In the genomic region with DNA sequence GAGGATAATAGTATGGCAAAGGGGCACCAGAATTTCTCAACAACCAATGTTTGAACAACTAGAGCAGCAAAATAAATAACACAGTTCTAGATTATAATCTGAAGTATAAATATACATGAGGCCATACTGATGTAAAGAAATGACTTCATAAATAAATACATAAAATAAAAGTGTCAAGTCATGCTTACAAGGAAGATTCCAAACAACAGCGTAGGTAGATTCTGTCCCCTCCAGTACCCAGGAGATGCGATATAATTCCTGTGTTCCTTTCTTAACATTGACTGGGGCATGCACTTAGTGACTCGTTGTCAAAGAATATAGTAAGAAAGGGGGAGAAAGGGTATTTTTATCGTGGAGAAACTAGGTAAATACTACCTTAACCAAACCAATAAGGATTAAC, we compare ENCODE assay signal across 22 cellular contexts.
DNase-seq lines count a peak whose midpoint lies in the region; ATAC-seq, FAIRE-seq and TF ChIP-seq lines count a peak whose summit lies in the region.
"Had no signal": no experiment of that assay in that cellular context is flagged by ENCODE, and none has a peak within 500 bp of the region (broad histone marks: within the 10 kb centered on the region; RNA-seq: fewer than 3 reads in every experiment).

No MANE protein-coding gene starts in this region.

- 25% methylated on average over 4 of the region's 4 CpGs for WGBS in HepG2 (ENCODE audit: low lambda C conversion rate)
- WGBS in right lobe of liver (ENCODE audit: insufficient coverage, low coverage, low lambda C conversion rate, missing lambda C conversion rate): 56% methylated on average over 4 of the region's 4 CpGs
- 30 to 40% methylated on average over 4 of the region's 4 CpGs for WGBS in body of pancreas, 2 donors
- 83 to 85% methylated on average over 4 of the region's 4 CpGs for WGBS in lower leg skin, 2 donors

- H3K27me3 ChIP-seq in HepG2 (ENCODE audit: control insufficient read depth in 1 of 2, insufficient read depth in 2 of 2, low read length in 2 of 2): no peaks in the 10 kb centered on the region
- no peaks in the 10 kb centered on the region for H3K27me3 ChIP-seq in right lobe of liver
- no peaks in the 10 kb centered on the region for H3K27me3 ChIP-seq in body of pancreas
- H3K27me3 ChIP-seq: BLaER1 had no signal

- H3K9me3 ChIP-seq in HepG2 (ENCODE audit: low read length) (0 out of 2 replicates have a peak, but pooled peaks cover 4% of the 10 kb centered on the region), right lobe of liver (no peaks in the 10 kb centered on the region), body of pancreas (no peaks in the 10 kb centered on the region)
- H3K9me3 ChIP-seq: BLaER1 had no signal

- H3K4me3 ChIP-seq in HepG2 (replicated peaks in 1 of 3; ENCODE audit: insufficient read depth in 1 of 3, low read depth in 2 of 3, low read length in 3 of 3) (no peak overlapping the region), right lobe of liver (no peak overlapping the region), body of pancreas (no peak overlapping the region), lower leg skin (ENCODE audit: low read depth, poor library complexity, severe bottlenecking) (no peak overlapping the region)
- H3K4me3 ChIP-seq: BLaER1, GM12878, GM23248 had no signal

- H3K4me1 ChIP-seq in HepG2 (ENCODE audit: insufficient read depth, low read length) (no peaks in the 10 kb centered on the region), right lobe of liver (no peaks in the 10 kb centered on the region), body of pancreas (peaks cover 12% of the 10 kb centered on the region)
- H3K4me1 ChIP-seq: BLaER1 had no signal

- no peak overlapping the region for H3K9ac ChIP-seq in HepG2 (ENCODE audit: insufficient read depth, low read depth, low read length)
- H3K9ac ChIP-seq: BLaER1, GM23248 had no signal

- no peak overlapping the region for H3K27ac ChIP-seq in HepG2 (ENCODE audit: extremely low read length, insufficient read depth, low read length)
- H3K27ac ChIP-seq in right lobe of liver: no peak overlapping the region
- H3K27ac ChIP-seq in body of pancreas: no peak overlapping the region
- H3K27ac ChIP-seq: BLaER1, GM23248 had no signal

- TF ChIP-seq POLR2A in HepG2 (IDR thresholded peaks at IDR 0.05; ENCODE audit: insufficient read depth in 1 of 2, low read depth in 2 of 2, low read length in 2 of 2) (no peak), right lobe of liver (IDR thresholded peaks at IDR 0.05) (no peak), body of pancreas (IDR thresholded peaks at IDR 0.05) (no peak), lower leg skin (IDR thresholded peaks at IDR 0.05) (no peak)

- H3K4me1 Mint-ChIP-seq in activated CD4-positive, alpha-beta T cell treated with anti-CD3 and anti-CD28 coated beads, Interleukin-2, amount 10 ng/mL, durations not matched to agents 24 days and 14 days: no peaks in the 10 kb centered on the region
- H3K4me1 Mint-ChIP-seq: B cell; CD14-positive monocyte; CD8-positive, alpha-beta memory T cell had no signal

- BruUV-seq in HepG2 (replicated peaks; lab: Mats Ljungman, UMichigan): no TSS peak

- TF ChIP-seq EP300 in HepG2 (IDR thresholded peaks at IDR 0.05; ENCODE audit: low read depth in 2 of 2, low read length in 2 of 2) (no peak), HepG2 (CRISPR knock-in tag; IDR thresholded peaks at IDR 0.05; ENCODE audit: borderline replicate concordance) (no peak)

- no peak for TF ChIP-seq RAD21 in HepG2 (CRISPR knock-in tag; IDR thresholded peaks at IDR 0.05)

- no peaks in the 10 kb centered on the region for H3K9me3 Mint-ChIP-seq in activated CD4-positive, alpha-beta T cell treated with anti-CD3 and anti-CD28 coated beads, Interleukin-2, amount 10 ng/mL, durations not matched to agents 24 days and 14 days

- no peak overlapping the region for H3K4me2 ChIP-seq in HepG2 (ENCODE audit: low read depth, low read length)
- H3K4me2 ChIP-seq: BLaER1 had no signal

- no peaks in the 10 kb centered on the region for H3K27me3 Mint-ChIP-seq in activated CD4-positive, alpha-beta T cell treated with anti-CD3 and anti-CD28 coated beads, Interleukin-2, amount 10 ng/mL, durations not matched to agents 24 days and 14 days
- H3K27me3 Mint-ChIP-seq: B cell; CD4-positive, alpha-beta T cell; CD8-positive, alpha-beta memory T cell had no signal

- no peak overlapping the region for H3K27ac Mint-ChIP-seq in activated CD4-positive, alpha-beta T cell treated with anti-CD3 and anti-CD28 coated beads, Interleukin-2, amount 10 ng/mL, durations not matched to agents 24 days and 14 days
- H3K27ac Mint-ChIP-seq: B cell; CD14-positive monocyte; CD4-positive, alpha-beta T cell; CD8-positive, alpha-beta memory T cell had no signal

- no peaks in the 10 kb centered on the region for H3K36me3 ChIP-seq in HepG2 (replicated peaks in 1 of 2; ENCODE audit: control insufficient read depth in 1 of 2, insufficient read depth in 2 of 2, low read length in 2 of 2)
- H3K36me3 ChIP-seq in right lobe of liver: no peaks in the 10 kb centered on the region
- no peaks in the 10 kb centered on the region for H3K36me3 ChIP-seq in body of pancreas (replicated peaks in 1 of 2; ENCODE audit: insufficient read depth in 1 of 2, low read depth in 2 of 2)
- H3K36me3 ChIP-seq: BLaER1 had no signal

- in situ Hi-C loops in HepG2 (cut with HindIII; ENCODE audit: extremely low pct_ligation_motif_present, low pct_unique_long_range_greater_than_20kb): no loop called here
- in situ Hi-C loops in Caki2 (cut with HindIII; ENCODE audit: low pct_unique_long_range_greater_than_20kb, low sequenced_read_pairs): no loop called here

- intact Hi-C loops in HepG2 (cut with micrococcal nuclease; ENCODE audit: unreplicated experiment): no loop called here
- intact Hi-C loops in right lobe of liver (cut with DNase I): no loop called here
- intact Hi-C loops in body of pancreas (cut with DNase I): no loop called here
- intact Hi-C loops in activated CD4-positive, alpha-beta T cell treated with anti-CD3 and anti-CD28 coated beads, Interleukin-2, amount 10 ng/mL, durations not matched to agents 24 days and 14 days (cut with micrococcal nuclease): no loop called here
- intact Hi-C loops in lower leg skin (cut with DNase I; ENCODE audit: low total_unique reads): no loop called here

- no peak for TF ChIP-seq CTCF in HepG2 (CRISPR knock-in tag; IDR thresholded peaks at IDR 0.05)
- TF ChIP-seq CTCF in right lobe of liver (IDR thresholded peaks at IDR 0.05): no peak
- TF ChIP-seq CTCF in body of pancreas (IDR thresholded peaks at IDR 0.05): no peak
- no peak for TF ChIP-seq CTCF in lower leg skin (IDR thresholded peaks at IDR 0.05)

- no peaks in the 10 kb centered on the region for H3K79me2 ChIP-seq in HepG2 (ENCODE audit: insufficient read depth, low read length)

- H3K36me3 Mint-ChIP-seq in activated CD4-positive, alpha-beta T cell treated with anti-CD3 and anti-CD28 coated beads, Interleukin-2, amount 10 ng/mL, durations not matched to agents 24 days and 14 days (ENCODE audit: low read depth): no peaks in the 10 kb centered on the region
- H3K36me3 Mint-ChIP-seq: CD14-positive monocyte; CD8-positive, alpha-beta memory T cell had no signal

- no peak for FAIRE-seq in HepG2 (lab: Jason Lieb, UNC)
- FAIRE-seq: GM12878, GM19239, H1 had no signal

- CTCF ChIA-PET in HepG2 (lab: Yijun Ruan, JAX; ENCODE audit: low intra/inter-chr PET ratio, low total read pairs): no interaction called here

- H3K4me3 Mint-ChIP-seq in activated CD4-positive, alpha-beta T cell treated with anti-CD3 and anti-CD28 coated beads, Interleukin-2, amount 10 ng/mL, durations not matched to agents 24 days and 14 days: no peak overlapping the region
- H3K4me3 Mint-ChIP-seq: B cell; CD14-positive monocyte; CD4-positive, alpha-beta T cell; CD8-positive, alpha-beta memory T cell had no signal

- no peaks in the 10 kb centered on the region for H4K20me1 ChIP-seq in HepG2 (ENCODE audit: insufficient read depth, low read length)
- H4K20me1 ChIP-seq: BLaER1 had no signal

- H2AFZ ChIP-seq in HepG2 (ENCODE audit: low read length): no peak overlapping the region
- H2AFZ ChIP-seq: GM23248 had no signal

- no peak for ATAC-seq in HepG2
- no peak for ATAC-seq in right lobe of liver
- ATAC-seq in body of pancreas: peak; percentile 42
- ATAC-seq: GM12878 had no signal

- POLR2A ChIA-PET in HepG2 (lab: Yijun Ruan, JAX): no interaction called here

- DNase-seq in HepG2 (ENCODE audit: low spot score): no peak
- no peak for DNase-seq in right lobe of liver
- DNase-seq in Caki2 (ENCODE audit: low read depth): peak; percentile 11
- DNase-seq in body of pancreas: no peak
- no peak for DNase-seq in activated CD4-positive, alpha-beta T cell treated with anti-CD3 and anti-CD28 coated beads, Interleukin-2, amount 10 ng/mL, durations not matched to agents 24 days and 14 days
- DNase-seq in NCI-H146 treated with DMSO at 0.1 percent for 48 hours (lab: John Stamatoyannopoulos, UW; ENCODE audit: unreplicated experiment): no peak
- DNase-seq in lower leg skin (ENCODE audit: low spot score in 2 of 2): no peak
- DNase-seq: Calu3; CD4-positive, alpha-beta T cell; CD8-positive, alpha-beta memory T cell; DMS79; EL; GDM1; GM23248; H7; HCEC 1CT had no signal

TF ChIP-seq in HepG2, 621 proteins besides CTCF, POLR2A, EP300 and RAD21:
- TF ChIP-seq TCF12 (IDR thresholded peaks at IDR 0.05) (no peak), TCF12 (CRISPR knock-in tag; IDR thresholded peaks at IDR 0.05) (no peak), ZFP36L1 (CRISPR knock-in tag; IDR thresholded peaks at IDR 0.05) (no peak), ZNF260 (CRISPR knock-in tag; IDR thresholded peaks at IDR 0.05; ENCODE audit: borderline replicate concordance, low read depth) (no peak), ZNF24 (IDR thresholded peaks at IDR 0.05) (no peak), ZNF180 (CRISPR knock-in tag; IDR thresholded peaks at IDR 0.05; ENCODE audit: borderline replicate concordance, low read depth) (no peak), NFE2L2 (IDR thresholded peaks at IDR 0.05; ENCODE audit: low read length) (peak; percentile 78)
